In the genomic region with DNA sequence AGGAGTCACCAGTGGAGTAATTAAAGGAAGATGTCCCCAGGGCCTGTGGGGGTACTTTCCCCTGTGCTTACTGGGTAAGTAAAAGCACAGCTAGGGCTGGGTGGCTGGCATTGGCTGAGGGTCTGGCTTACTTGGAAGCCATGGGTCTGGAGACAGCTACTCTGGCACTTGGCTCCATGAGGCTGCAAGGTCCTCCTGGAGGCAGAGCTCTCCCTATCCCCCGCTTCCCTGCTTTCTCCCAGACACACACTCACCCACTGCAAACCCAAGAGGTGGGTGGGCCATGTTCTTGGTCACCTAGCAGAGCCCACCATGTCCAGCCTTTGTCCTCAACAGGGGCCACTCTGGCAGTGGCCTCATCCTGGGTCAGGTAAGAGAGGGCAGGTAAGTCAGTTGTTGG, we compare ENCODE assay signal across 8 cellular contexts. TPM values are rescaled to one million over a fixed set of nuclear protein-coding genes. Genes with fewer than 3 reads are reported as not detected.
"Had no signal": no experiment of that assay in that cellular context is flagged by ENCODE, and none has a peak within 500 bp of the region (broad histone marks: within the 10 kb centered on the region; RNA-seq: fewer than 3 reads in every experiment).

No MANE protein-coding gene starts in this region.

- H3K27ac Mint-ChIP-seq: GM23338, H9 had no signal

- ATAC-seq: GM23338, K562 had no signal

- H2AFZ ChIP-seq: GM23338 had no signal

- H3K9me3 Mint-ChIP-seq: GM23338 had no signal

- H3K4me2 ChIP-seq: GM23338 had no signal

- DNase-seq: H9, HCEC 1CT, IMR-90, KG1 had no signal

- H3K4me3 Mint-ChIP-seq: GM23338, H9 had no signal

- H3K4me3 ChIP-seq: GM23338, K562 had no signal

RNA-seq across cellular contexts. Expression of gene EMX2, which starts 13.3 kb away (rescaled TPM):
- total RNA-seq: GM23338, H1, H9, HT-29, IMR-90, K562 had no signal
- polyA plus RNA-seq: GM23338, H1, IMR-90, K562 had no signal
